Comparison of ENCODE assay signal across 17 cellular contexts in the genomic region with DNA sequence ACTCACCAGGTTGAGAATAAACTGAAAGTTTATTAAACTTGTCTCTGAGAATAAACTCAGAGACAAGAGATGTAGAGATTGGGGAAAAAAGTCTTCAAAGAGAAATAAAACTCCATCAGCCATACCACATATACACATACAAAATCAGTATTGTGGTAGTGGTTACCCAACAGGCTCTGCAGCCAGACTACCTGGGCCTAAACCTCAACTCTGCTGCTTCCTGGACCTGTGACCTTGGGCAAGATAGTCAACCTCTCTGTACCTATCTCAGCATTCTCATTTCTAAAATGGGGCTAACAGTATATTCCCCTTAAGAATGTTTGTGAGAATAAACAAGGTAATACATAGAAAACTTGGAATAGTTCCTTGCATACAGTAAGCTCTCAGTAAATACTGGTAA. TPM values are rescaled to one million over a fixed set of nuclear protein-coding genes. Genes with fewer than 3 reads are reported as not detected.
A peak's percentile ranks its signal among the peaks of the same experiment; 100 is the strongest.
DNase-seq lines count a peak whose midpoint lies in the region; ATAC-seq and TF ChIP-seq lines count a peak whose summit lies in the region.
"Had no signal": no experiment of that assay in that cellular context is flagged by ENCODE, and none has a peak within 500 bp of the region (broad histone marks: within the 10 kb centered on the region; RNA-seq: fewer than 3 reads in every experiment).

No MANE protein-coding gene starts in this region.

- H3K27ac Mint-ChIP-seq in activated T-cell treated with anti-CD3 and anti-CD28 coated beads, Interleukin-2, amount 50 U/mL, for 72 hours: peak overlapping the region; percentile 99
- H3K27ac Mint-ChIP-seq in activated naive CD8-positive, alpha-beta T cell: peak overlapping the region; percentile 95

- no peaks in the 10 kb centered on the region for H3K9me3 Mint-ChIP-seq in activated T-cell treated with anti-CD3 and anti-CD28 coated beads, Interleukin-2, amount 50 U/mL, for 72 hours
- H3K9me3 Mint-ChIP-seq in activated naive CD8-positive, alpha-beta T cell (ENCODE audit: low read depth): no peaks in the 10 kb centered on the region

- H3K4me1 ChIP-seq in ovary (ENCODE audit: insufficient read depth): peaks cover 5% of the 10 kb centered on the region
- H3K4me1 ChIP-seq: vagina had no signal

- H3K27ac ChIP-seq in ovary: no peak overlapping the region
- H3K27ac ChIP-seq: cardiac muscle cell, vagina had no signal

- no peaks in the 10 kb centered on the region for H3K9me3 ChIP-seq in ovary
- H3K9me3 ChIP-seq: SK-N-SH, vagina had no signal

- peaks cover 2 to 3% of the 10 kb centered on the region in 2 donors for H3K36me3 Mint-ChIP-seq in activated T-cell treated with anti-CD3 and anti-CD28 coated beads, Interleukin-2, amount 50 U/mL, for 72 hours (ENCODE audit: insufficient read depth in 2 of 2)
- peaks cover 13% of the 10 kb centered on the region for H3K36me3 Mint-ChIP-seq in activated naive CD8-positive, alpha-beta T cell

- H3K36me3 ChIP-seq in ovary: no peaks in the 10 kb centered on the region
- H3K36me3 ChIP-seq: cardiac muscle cell, vagina had no signal

- TF ChIP-seq CTCF in ovary (IDR thresholded peaks at IDR 0.05): no peak

- DNase-seq in activated T-cell treated with anti-CD3 and anti-CD28 coated beads, Interleukin-2, amount 50 U/mL, for 72 hours: peak; percentile 47 to 49
- DNase-seq in activated T-cell treated with anti-CD3 and anti-CD28 coated beads for 4 hours (no peak), NCI-H2029 treated with DMSO at 0.1 percent for 48 hours (lab: John Stamatoyannopoulos, UW) (no peak), GOT3 (lab: John Stamatoyannopoulos, UW) (no peak), ovary (no peak)
- no peak for DNase-seq in stimulated activated naive CD8-positive, alpha-beta T cell treated with anti-CD3 and anti-CD28 coated beads, Interleukin-15, Interleukin-2, amounts not matched to agents 100 U/mL and 50 U/mL, for 24 hours
- DNase-seq: KBM-7, NCI-H1092, NCI-H748 treated with DMSO at 0.1 percent for 48 hours, occipital lobe, right cardiac atrium, SK-N-SH, substantia nigra had no signal

- H3K4me1 Mint-ChIP-seq in activated T-cell treated with anti-CD3 and anti-CD28 coated beads, Interleukin-2, amount 50 U/mL, for 72 hours (ENCODE audit: low read depth): peaks cover 83% of the 10 kb centered on the region
- H3K4me1 Mint-ChIP-seq in activated naive CD8-positive, alpha-beta T cell (ENCODE audit: low read depth): peaks cover 86% of the 10 kb centered on the region

- no peak overlapping the region for H3K4me3 ChIP-seq in ovary
- H3K4me3 ChIP-seq: cardiac muscle cell, vagina had no signal

- no peak for TF ChIP-seq POLR2A in ovary (IDR thresholded peaks at IDR 0.05)

- peak; percentile 65 to 68 for ATAC-seq in activated T-cell treated with anti-CD3 and anti-CD28 coated beads, Interleukin-2, amount 50 U/mL, for 72 hours (replicated peaks in 1 of 2)
- ATAC-seq in HG03025 (IDR thresholded peaks at IDR 0.05; ENCODE audit: low FRiP score, unreplicated experiment): peak; percentile 35
- ATAC-seq in stimulated activated naive CD8-positive, alpha-beta T cell treated with anti-CD3 and anti-CD28 coated beads, Interleukin-15, Interleukin-2, amounts not matched to agents 100 U/mL and 50 U/mL, for 24 hours: peak; percentile 21
- ATAC-seq: right cardiac atrium had no signal

- H3K27me3 ChIP-seq in ovary: no peaks in the 10 kb centered on the region
- H3K27me3 ChIP-seq: cardiac muscle cell, vagina had no signal

- H3K4me3 Mint-ChIP-seq in activated T-cell treated with anti-CD3 and anti-CD28 coated beads, Interleukin-2, amount 50 U/mL, for 72 hours: peak overlapping the region; percentile 67 to 68
- peak overlapping the region; percentile 24 for H3K4me3 Mint-ChIP-seq in activated naive CD8-positive, alpha-beta T cell

- no peaks in the 10 kb centered on the region for H3K27me3 Mint-ChIP-seq in activated T-cell treated with anti-CD3 and anti-CD28 coated beads, Interleukin-2, amount 50 U/mL, for 72 hours (ENCODE audit: low read depth)
- H3K27me3 Mint-ChIP-seq in activated naive CD8-positive, alpha-beta T cell: no peaks in the 10 kb centered on the region

- TF ChIP-seq EP300 in ovary (IDR thresholded peaks at IDR 0.05): no peak

- intact Hi-C loops in ovary (cut with DNase I): no loop called here

RNA-seq across cellular contexts. Expression of a gene that starts 15.3 kb away (rescaled TPM):
- total RNA-seq in activated T-cell treated with anti-CD3 and anti-CD28 coated beads, Interleukin-2, amount 50 U/mL, for 72 hours: 10 to 100 TPM; 26.2 to 31.3 TPM
- total RNA-seq in ovary: 10 to 100 TPM in 1 of 7 donors, 1 to 10 TPM in 6; 3.2 to 13.1 (median 4.6) TPM
- 10 to 100 TPM in 1 of 2 donors, 1 to 10 TPM in 1; 3.2 to 11.9 TPM for polyA plus RNA-seq in ovary

Comparison
In these comparisons a context has a peak if more than half of its experiments do, and no peak if none do; other contexts are left out.
1. DNase-seq: peak in activated T-cell treated with anti-CD3 and anti-CD28 coated beads, Interleukin-2, amount 50 U/mL, for 72 hours (2 of 2); none in activated T-cell treated with anti-CD3 and anti-CD28 coated beads for 4 hours (single experiment), stimulated activated naive CD8-positive, alpha-beta T cell treated with anti-CD3 and anti-CD28 coated beads, Interleukin-15, Interleukin-2, amounts not matched to agents 100 U/mL and 50 U/mL, for 24 hours (single experiment), NCI-H2029 treated with DMSO at 0.1 percent for 48 hours (single experiment), GOT3 (single experiment) and ovary (0 of 5).
2. Peak in every context shown above with its lines, with median percentiles within 50 percentile points of each other: ATAC-seq.